In the genomic region with DNA sequence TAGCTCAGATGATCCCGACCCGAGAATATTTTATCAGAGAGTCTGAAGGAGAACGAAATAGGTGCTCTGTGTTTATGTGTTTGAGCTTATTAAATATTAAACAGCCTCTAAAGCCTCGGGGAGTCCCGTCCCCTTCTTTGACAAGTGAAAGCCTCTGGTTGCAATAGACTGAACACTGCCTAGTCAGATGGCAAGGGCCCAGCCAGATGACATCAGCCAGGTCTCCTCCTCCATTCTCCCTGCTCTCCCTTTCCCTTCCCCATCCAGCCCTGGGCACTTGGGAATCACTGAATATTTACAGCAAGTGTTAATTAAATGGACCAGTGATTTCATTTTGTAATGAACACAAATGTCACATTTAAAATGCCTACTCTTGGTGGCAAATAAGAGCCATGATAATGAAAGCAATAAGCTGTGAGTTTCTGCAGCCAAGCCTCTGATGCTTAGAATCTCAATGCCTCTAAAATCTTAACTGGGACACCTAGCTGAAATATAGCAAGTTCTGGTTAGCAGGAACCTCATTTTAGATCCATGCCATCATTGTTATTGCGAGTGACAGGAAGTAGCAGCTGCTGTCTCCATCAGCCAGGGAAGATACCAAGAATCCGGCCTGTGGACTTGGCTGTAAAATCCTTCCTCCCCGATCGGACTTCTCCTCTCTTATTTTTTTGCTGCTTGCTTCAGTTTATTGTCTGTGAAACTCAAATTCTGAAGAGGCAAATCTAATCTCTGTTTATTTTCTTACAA, we compare ENCODE assay signal across 8 cellular contexts.
DNase-seq lines count a peak whose midpoint lies in the region; FAIRE-seq and TF ChIP-seq lines count a peak whose summit lies in the region.

No MANE protein-coding gene starts in this region.

- no peak overlapping the region for H3K4me3 Mint-ChIP-seq in neural progenitor cell

- H3K79me2 ChIP-seq in OCI-LY3 (ENCODE audit: low read length) (no peaks in the 10 kb centered on the region), neural progenitor cell (ENCODE audit: low read depth) (no peaks in the 10 kb centered on the region)

- POLR2A ChIA-PET in RWPE1 (lab: Yijun Ruan, JAX; ENCODE audit: low non-redundant PET) = no interaction called here

- DNase-seq in fibroblast of gingiva (ENCODE audit: low read depth) = peak; percentile 59
- DNase-seq in neural progenitor cell (ENCODE audit: low spot score) = no peak
- no peak for DNase-seq in D721Med (ENCODE audit: insufficient read length, low spot score)
- DNase-seq in ureter (ENCODE audit: low spot score) = no peak
- DNase-seq in RWPE1 (ENCODE audit: low spot score) = no peak
- no peak for DNase-seq in NCI-H510A (lab: John Stamatoyannopoulos, UW)

- no peaks in the 10 kb centered on the region for H3F3A ChIP-seq in neural progenitor cell (ENCODE audit: low read depth)

- no peak overlapping the region for H3K4me3 ChIP-seq in BLaER1
- peak overlapping the region; percentile 43 for H3K4me3 ChIP-seq in OCI-LY3 (ENCODE audit: low read length)
- H3K4me3 ChIP-seq in neural progenitor cell = no peak overlapping the region

- no peak for FAIRE-seq in D721Med (lab: Jason Lieb, UNC)

- H3K36me3 Mint-ChIP-seq in neural progenitor cell = peaks cover 9% of the 10 kb centered on the region

- H3K9ac ChIP-seq in BLaER1 (0 out of 2 replicates have a peak overlapping the region, but pooled peaks have one; percentile 0), OCI-LY3 (ENCODE audit: low read length) (peak overlapping the region; percentile 57), neural progenitor cell (no peak overlapping the region)

- H3K27ac ChIP-seq in BLaER1 (peak overlapping the region; percentile 44; the same call in 1 of the 2 replicates), OCI-LY3 (ENCODE audit: low read length) (peak overlapping the region; percentile 68), neural progenitor cell (no peak overlapping the region), RWPE1 (no peak overlapping the region)

- H3K4me2 ChIP-seq in BLaER1 = peak overlapping the region; percentile 83
- H3K4me2 ChIP-seq in OCI-LY3 (ENCODE audit: low read length) = peak overlapping the region; percentile 85
- H3K4me2 ChIP-seq in neural progenitor cell = no peak overlapping the region

- H3K9me3 ChIP-seq in BLaER1 (no peaks in the 10 kb centered on the region), OCI-LY3 (ENCODE audit: insufficient read depth, low read length) (no peaks in the 10 kb centered on the region), neural progenitor cell (ENCODE audit: low read depth) (no peaks in the 10 kb centered on the region)

- CTCF ChIA-PET in RWPE1 (lab: Yijun Ruan, JAX) = interaction anchor here (0.6 to 0.7 kb wide), 2 partner anchors 203 to 327 kb away, joined by 3 to 4 read pairs; no protein-coding TSS in a partner anchor

- H3K27me3 ChIP-seq in BLaER1 = no peaks in the 10 kb centered on the region
- H3K27me3 ChIP-seq in OCI-LY3 (ENCODE audit: low read depth, low read length) = peaks cover 5% of the 10 kb centered on the region
- H3K27me3 ChIP-seq in neural progenitor cell = no peaks in the 10 kb centered on the region

- H3K36me3 ChIP-seq in BLaER1 (no peaks in the 10 kb centered on the region), OCI-LY3 (replicated peaks; ENCODE audit: low read depth, low read length) (no peaks in the 10 kb centered on the region), neural progenitor cell (no peaks in the 10 kb centered on the region)

- H3K4me1 ChIP-seq in BLaER1 (peaks cover 48% of the 10 kb centered on the region), OCI-LY3 (ENCODE audit: low read length) (peaks cover 35% of the 10 kb centered on the region), neural progenitor cell (peaks cover 4% of the 10 kb centered on the region)

- H3K27ac Mint-ChIP-seq in neural progenitor cell = peak overlapping the region; percentile 94

- no peaks in the 10 kb centered on the region for H3K9me3 Mint-ChIP-seq in neural progenitor cell

- peaks cover 22% of the 10 kb centered on the region for H3K4me1 Mint-ChIP-seq in neural progenitor cell

- H4K20me1 ChIP-seq in BLaER1 (no peaks in the 10 kb centered on the region), OCI-LY3 (ENCODE audit: insufficient read depth, low read length) (no peaks in the 10 kb centered on the region), neural progenitor cell (ENCODE audit: low read depth) (no peaks in the 10 kb centered on the region)

- TF ChIP-seq CTCF in OCI-LY3 (IDR thresholded peaks at IDR 0.05; ENCODE audit: low read depth, low read length) (no peak), neural progenitor cell (IDR thresholded peaks at IDR 0.05) (no peak), D721Med (IDR thresholded peaks at IDR 0.05; ENCODE audit: insufficient read depth, missing control alignments) (no peak), RWPE1 (conservative IDR thresholded peaks at IDR 0.05; ENCODE audit: low read depth) (no peak)

- no peaks in the 10 kb centered on the region for H3K27me3 Mint-ChIP-seq in neural progenitor cell (ENCODE audit: insufficient read depth, low read depth)

- H2AFZ ChIP-seq in OCI-LY3 (ENCODE audit: low read depth, low read length) = peak overlapping the region; percentile 94
- H2AFZ ChIP-seq in neural progenitor cell (replicated peaks) = no peak overlapping the region

Comparison
In these comparisons a context has a peak if more than half of its experiments do, and no peak if none do; other contexts are left out.
1. H3K27ac ChIP-seq: peak in BLaER1 (single experiment) and OCI-LY3 (single experiment); none in neural progenitor cell (single experiment) and RWPE1 (single experiment).